1 cellular context compared by ENCODE assay signal in the genomic region with DNA sequence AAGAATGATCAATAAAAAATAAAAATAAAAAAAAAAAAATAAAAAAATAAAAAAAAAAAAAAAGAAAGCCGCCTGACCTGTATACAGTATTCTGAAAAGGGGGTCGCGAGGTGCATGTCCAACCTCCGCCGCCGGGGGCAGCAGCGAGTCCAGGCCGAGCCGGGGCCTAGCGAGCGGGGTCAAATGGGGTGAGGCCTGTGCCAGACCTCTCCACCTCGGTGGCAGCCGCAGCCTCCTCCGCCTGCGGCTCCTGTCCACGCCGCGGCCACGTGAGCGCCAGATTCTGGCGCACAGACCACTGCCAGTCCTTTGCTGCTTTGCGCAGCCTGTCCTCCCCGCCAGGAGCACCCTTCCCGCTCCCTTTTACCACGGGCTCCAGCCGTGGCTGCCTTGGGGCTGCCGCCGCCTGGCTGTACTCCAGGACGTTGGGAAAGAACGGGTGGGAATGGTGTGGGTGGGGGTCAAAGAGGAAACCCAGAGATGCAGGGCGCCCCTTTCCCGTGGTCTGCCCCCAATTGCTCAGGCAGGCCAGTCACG.
TF ChIP-seq lines count a peak whose summit lies in the region.

No MANE protein-coding gene starts in this region.

TF ChIP-seq in K562, 482 proteins besides CTCF, POLR2A, EP300 and RAD21 (continued from another document and continues in another):
- TF ChIP-seq FOXK2 (conservative IDR thresholded peaks at IDR 0.05 in 1 of 2, IDR thresholded peaks at IDR 0.05 in 1 of 2; ENCODE audit: low read depth in 2 of 2): peak; percentile 46 to 60; a peak in 3 of 4 replicates
- peak; percentile 48; the same call in 1 of the 2 replicates for TF ChIP-seq NBN (IDR thresholded peaks at IDR 0.05; ENCODE audit: low read depth)
- TF ChIP-seq TAF1 (IDR thresholded peaks at IDR 0.05; ENCODE audit: control insufficient read depth, extremely low read depth, insufficient read depth, low read length, severe bottlenecking): peak; percentile 37
- TF ChIP-seq HMGN3 (IDR thresholded peaks at IDR 0.05; ENCODE audit: borderline replicate concordance, extremely low read depth, insufficient read length, low read depth, low read length): peak; percentile 97
- TF ChIP-seq POLR2G (IDR thresholded peaks at IDR 0.05; ENCODE audit: low read depth, low read length): peak; percentile 84
- no peak for TF ChIP-seq RFX5 (IDR thresholded peaks at IDR 0.05; ENCODE audit: low read depth, low read length)
- no peak for TF ChIP-seq ZBTB26 (CRISPR knock-in tag; IDR thresholded peaks at IDR 0.05)
- TF ChIP-seq SAP30 (IDR thresholded peaks at IDR 0.05; ENCODE audit: borderline replicate concordance, insufficient read depth, low read depth, low read length, poor library complexity, severe bottlenecking): no peak
- TF ChIP-seq BMI1 (IDR thresholded peaks at IDR 0.05; ENCODE audit: low read length): no peak
- no peak for TF ChIP-seq IFI16 (CRISPR knock-in tag; IDR thresholded peaks at IDR 0.05)
- TF ChIP-seq MEF2D (tag; conservative IDR thresholded peaks at IDR 0.05; ENCODE audit: low read depth): 0 out of 2 replicates have a peak, but pooled peaks have one; percentile 20
- TF ChIP-seq KDM2B (CRISPR knock-in tag; IDR thresholded peaks at IDR 0.05): no peak
- TF ChIP-seq, protein P1, sequence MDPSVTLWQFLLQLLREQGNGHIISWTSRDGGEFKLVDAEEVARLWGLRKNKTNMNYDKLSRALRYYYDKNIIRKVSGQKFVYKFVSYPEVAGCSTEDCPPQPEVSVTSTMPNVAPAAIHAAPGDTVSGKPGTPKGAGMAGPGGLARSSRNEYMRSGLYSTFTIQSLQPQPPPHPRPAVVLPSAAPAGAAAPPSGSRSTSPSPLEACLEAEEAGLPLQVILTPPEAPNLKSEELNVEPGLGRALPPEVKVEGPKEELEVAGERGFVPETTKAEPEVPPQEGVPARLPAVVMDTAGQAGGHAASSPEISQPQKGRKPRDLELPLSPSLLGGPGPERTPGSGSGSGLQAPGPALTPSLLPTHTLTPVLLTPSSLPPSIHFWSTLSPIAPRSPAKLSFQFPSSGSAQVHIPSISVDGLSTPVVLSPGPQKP (CRISPR knock-in tag; IDR thresholded peaks at IDR 0.05): no peak
- TF ChIP-seq NCOA6 (IDR thresholded peaks at IDR 0.05): no peak
- TF ChIP-seq SMAD1 (IDR thresholded peaks at IDR 0.05; ENCODE audit: low read depth, low read length, partially characterized antibody): no peak
- peak; percentile 78 for TF ChIP-seq RBFOX2 (IDR thresholded peaks at IDR 0.05; ENCODE audit: low read depth, low read length)
- TF ChIP-seq TSC22D4 (tag; IDR thresholded peaks at IDR 0.05): no peak
- TF ChIP-seq, protein P2, sequence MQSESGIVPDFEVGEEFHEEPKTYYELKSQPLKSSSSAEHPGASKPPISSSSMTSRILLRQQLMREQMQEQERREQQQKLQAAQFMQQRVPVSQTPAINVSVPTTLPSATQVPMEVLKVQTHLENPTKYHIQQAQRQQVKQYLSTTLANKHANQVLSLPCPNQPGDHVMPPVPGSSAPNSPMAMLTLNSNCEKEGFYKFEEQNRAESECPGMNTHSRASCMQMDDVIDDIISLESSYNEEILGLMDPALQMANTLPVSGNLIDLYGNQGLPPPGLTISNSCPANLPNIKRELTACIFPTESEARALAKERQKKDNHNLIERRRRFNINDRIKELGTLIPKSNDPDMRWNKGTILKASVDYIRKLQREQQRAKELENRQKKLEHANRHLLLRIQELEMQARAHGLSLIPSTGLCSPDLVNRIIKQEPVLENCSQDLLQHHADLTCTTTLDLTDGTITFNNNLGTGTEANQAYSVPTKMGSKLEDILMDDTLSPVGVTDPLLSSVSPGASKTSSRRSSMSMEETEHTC (IDR thresholded peaks at IDR 0.05): peak; percentile 46; the same call in 1 of the 2 replicates
- no peak for TF ChIP-seq FOXP1 (CRISPR knock-in tag; IDR thresholded peaks at IDR 0.05)
- no peak for TF ChIP-seq FOXA3 (CRISPR knock-in tag; conservative IDR thresholded peaks at IDR 0.05 in 1 of 2, IDR thresholded peaks at IDR 0.05 in 1 of 2)
- TF ChIP-seq NUFIP1 (IDR thresholded peaks at IDR 0.05; ENCODE audit: partially characterized antibody): no peak
- TF ChIP-seq, protein P3, sequence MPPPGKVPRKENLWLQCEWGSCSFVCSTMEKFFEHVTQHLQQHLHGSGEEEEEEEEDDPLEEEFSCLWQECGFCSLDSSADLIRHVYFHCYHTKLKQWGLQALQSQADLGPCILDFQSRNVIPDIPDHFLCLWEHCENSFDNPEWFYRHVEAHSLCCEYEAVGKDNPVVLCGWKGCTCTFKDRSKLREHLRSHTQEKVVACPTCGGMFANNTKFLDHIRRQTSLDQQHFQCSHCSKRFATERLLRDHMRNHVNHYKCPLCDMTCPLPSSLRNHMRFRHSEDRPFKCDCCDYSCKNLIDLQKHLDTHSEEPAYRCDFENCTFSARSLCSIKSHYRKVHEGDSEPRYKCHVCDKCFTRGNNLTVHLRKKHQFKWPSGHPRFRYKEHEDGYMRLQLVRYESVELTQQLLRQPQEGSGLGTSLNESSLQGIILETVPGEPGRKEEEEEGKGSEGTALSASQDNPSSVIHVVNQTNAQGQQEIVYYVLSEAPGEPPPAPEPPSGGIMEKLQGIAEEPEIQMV (tag; conservative IDR thresholded peaks at IDR 0.05; ENCODE audit: low read depth): no peak
- TF ChIP-seq, protein P4, sequence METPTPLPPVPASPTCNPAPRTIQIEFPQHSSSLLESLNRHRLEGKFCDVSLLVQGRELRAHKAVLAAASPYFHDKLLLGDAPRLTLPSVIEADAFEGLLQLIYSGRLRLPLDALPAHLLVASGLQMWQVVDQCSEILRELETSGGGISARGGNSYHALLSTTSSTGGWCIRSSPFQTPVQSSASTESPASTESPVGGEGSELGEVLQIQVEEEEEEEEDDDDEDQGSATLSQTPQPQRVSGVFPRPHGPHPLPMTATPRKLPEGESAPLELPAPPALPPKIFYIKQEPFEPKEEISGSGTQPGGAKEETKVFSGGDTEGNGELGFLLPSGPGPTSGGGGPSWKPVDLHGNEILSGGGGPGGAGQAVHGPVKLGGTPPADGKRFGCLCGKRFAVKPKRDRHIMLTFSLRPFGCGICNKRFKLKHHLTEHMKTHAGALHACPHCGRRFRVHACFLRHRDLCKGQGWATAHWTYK (CRISPR knock-in tag; IDR thresholded peaks at IDR 0.05): peak; percentile 94
- TF ChIP-seq MAZ (CRISPR knock-in tag; conservative IDR thresholded peaks at IDR 0.05 in 1 of 2, IDR thresholded peaks at IDR 0.05 in 1 of 2): peak; percentile 76
- TF ChIP-seq TGIF2 (CRISPR knock-in tag; IDR thresholded peaks at IDR 0.05): no peak
- TF ChIP-seq, protein P5, sequence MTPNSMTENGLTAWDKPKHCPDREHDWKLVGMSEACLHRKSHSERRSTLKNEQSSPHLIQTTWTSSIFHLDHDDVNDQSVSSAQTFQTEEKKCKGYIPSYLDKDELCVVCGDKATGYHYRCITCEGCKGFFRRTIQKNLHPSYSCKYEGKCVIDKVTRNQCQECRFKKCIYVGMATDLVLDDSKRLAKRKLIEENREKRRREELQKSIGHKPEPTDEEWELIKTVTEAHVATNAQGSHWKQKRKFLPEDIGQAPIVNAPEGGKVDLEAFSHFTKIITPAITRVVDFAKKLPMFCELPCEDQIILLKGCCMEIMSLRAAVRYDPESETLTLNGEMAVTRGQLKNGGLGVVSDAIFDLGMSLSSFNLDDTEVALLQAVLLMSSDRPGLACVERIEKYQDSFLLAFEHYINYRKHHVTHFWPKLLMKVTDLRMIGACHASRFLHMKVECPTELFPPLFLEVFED (CRISPR knock-in tag; conservative IDR thresholded peaks at IDR 0.05): peak; percentile 75; the same call in 1 of the 2 replicates
- TF ChIP-seq, protein P6, sequence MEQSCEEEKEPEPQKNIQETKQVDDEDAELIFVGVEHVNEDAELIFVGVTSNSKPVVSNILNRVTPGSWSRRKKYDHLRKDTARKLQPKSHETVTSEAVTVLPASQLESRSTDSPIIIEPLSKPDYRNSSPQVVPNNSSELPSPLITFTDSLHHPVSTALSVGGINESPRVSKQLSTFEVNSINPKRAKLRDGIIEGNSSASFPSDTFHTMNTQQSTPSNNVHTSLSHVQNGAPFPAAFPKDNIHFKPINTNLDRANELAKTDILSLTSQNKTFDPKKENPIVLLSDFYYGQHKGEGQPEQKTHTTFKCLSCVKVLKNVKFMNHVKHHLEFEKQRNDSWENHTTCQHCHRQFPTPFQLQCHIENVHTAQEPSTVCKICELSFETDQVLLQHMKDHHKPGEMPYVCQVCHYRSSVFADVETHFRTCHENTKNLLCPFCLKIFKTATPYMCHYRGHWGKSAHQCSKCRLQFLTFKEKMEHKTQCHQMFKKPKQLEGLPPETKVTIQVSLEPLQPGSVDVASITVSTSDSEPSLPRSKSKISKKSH (CRISPR knock-in tag; IDR thresholded peaks at IDR 0.05): no peak
- TF ChIP-seq YBX1 (IDR thresholded peaks at IDR 0.05): no peak
- no peak for TF ChIP-seq ZNF133 (CRISPR knock-in tag; IDR thresholded peaks at IDR 0.05)
- no peak for TF ChIP-seq ZNF3 (CRISPR knock-in tag; IDR thresholded peaks at IDR 0.05)
- 0 out of 2 replicates have a peak, but pooled peaks have one; percentile 30 for TF ChIP-seq ATF4 (CRISPR knock-in tag; IDR thresholded peaks at IDR 0.05)
- TF ChIP-seq ZEB2 (IDR thresholded peaks at IDR 0.05): peak; percentile 10; the same call in 1 of the 2 replicates
- no peak for TF ChIP-seq NFYB (IDR thresholded peaks at IDR 0.05; ENCODE audit: extremely low read depth, insufficient read length)
- TF ChIP-seq NFE2 (IDR thresholded peaks at IDR 0.05; ENCODE audit: low read depth): no peak
- TF ChIP-seq, protein P7, sequence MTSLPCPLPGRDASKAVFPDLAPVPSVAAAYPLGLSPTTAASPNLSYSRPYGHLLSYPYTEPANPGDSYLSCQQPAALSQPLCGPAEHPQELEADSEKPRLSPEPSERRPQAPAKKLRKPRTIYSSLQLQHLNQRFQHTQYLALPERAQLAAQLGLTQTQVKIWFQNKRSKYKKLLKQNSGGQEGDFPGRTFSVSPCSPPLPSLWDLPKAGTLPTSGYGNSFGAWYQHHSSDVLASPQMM (CRISPR knock-in tag; IDR thresholded peaks at IDR 0.05): no peak
- TF ChIP-seq POLR2H (tag; IDR thresholded peaks at IDR 0.05; ENCODE audit: low read depth): no peak
- no peak for TF ChIP-seq BRD4 (IDR thresholded peaks at IDR 0.05)
- no peak for TF ChIP-seq ARHGAP35 (IDR thresholded peaks at IDR 0.05; ENCODE audit: partially characterized antibody)
- no peak for TF ChIP-seq ZNF408 (CRISPR knock-in tag; IDR thresholded peaks at IDR 0.05; ENCODE audit: low read depth)
- TF ChIP-seq CREM (IDR thresholded peaks at IDR 0.05; ENCODE audit: low read depth): peak; percentile 46; the same call in 1 of the 2 replicates
- TF ChIP-seq HDAC2 (IDR thresholded peaks at IDR 0.05): 0 out of 2 replicates have a peak, but pooled peaks have one; percentile 37
- peak; percentile 94 for TF ChIP-seq ZFX (CRISPR knock-in tag; IDR thresholded peaks at IDR 0.05)
- TF ChIP-seq ZNF644 (tag; IDR thresholded peaks at IDR 0.05; ENCODE audit: low read depth): no peak
- no peak for TF ChIP-seq NFIX (CRISPR knock-in tag; IDR thresholded peaks at IDR 0.05; ENCODE audit: low read depth)
- TF ChIP-seq GMEB1 (CRISPR knock-in tag; IDR thresholded peaks at IDR 0.05): peak; percentile 36
- no peak for TF ChIP-seq ZNF79 (CRISPR knock-in tag; IDR thresholded peaks at IDR 0.05; ENCODE audit: low read depth)
- TF ChIP-seq THAP12 (CRISPR knock-in tag; IDR thresholded peaks at IDR 0.05): no peak
